Comparison of ENCODE assay signal across 8 cellular contexts in the genomic region with DNA sequence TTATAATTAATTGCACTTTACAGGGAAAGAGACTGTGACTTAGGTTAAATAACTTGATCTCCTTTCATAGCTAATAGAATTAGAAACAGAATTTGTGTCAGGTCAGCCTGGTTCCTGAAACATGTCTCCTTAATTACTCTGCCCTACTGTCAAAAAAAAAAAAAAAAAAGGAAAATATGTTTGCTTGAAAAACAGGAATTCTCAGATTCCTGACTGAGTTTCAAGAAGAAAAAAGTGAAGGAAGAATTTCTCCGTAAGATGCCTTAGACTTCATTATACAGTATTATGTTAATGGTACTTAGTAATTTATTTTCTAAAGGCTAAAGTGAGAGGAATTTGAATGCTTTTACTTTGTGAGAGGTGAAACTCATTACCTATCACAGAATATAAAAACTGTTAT.
"Had no signal": no experiment of that assay in that cellular context is flagged by ENCODE, and none has a peak within 500 bp of the region (broad histone marks: within the 10 kb centered on the region; RNA-seq: fewer than 3 reads in every experiment).

No MANE protein-coding gene starts in this region.

- DNase-seq: GDM1, GF-D8 had no signal

- FAIRE-seq: G401.6, GM12878, GM12891, GM12892, GM18507, GM19239 had no signal

- H3K4me3 ChIP-seq: GM12878 had no signal
